ENCODE assay signal across 8 cellular contexts in genomic region chr1:155070392-155070700, GRCh38. TPM values are rescaled to one million over a fixed set of nuclear protein-coding genes. Genes with fewer than 3 reads are reported as not detected.
A peak's percentile ranks its signal among the peaks of the same experiment; 100 is the strongest.
DNase-seq lines count a peak whose midpoint lies in the region; ATAC-seq and TF ChIP-seq lines count a peak whose summit lies in the region.

No MANE protein-coding gene starts in this region.

- DNase-seq in GM23338 (ENCODE audit: low spot score) (peak; percentile 38), right cardiac atrium (peak in 2 of 3 donors; percentile 46 to 56), SK-N-SH (no peak), HK-2 (ENCODE audit: unreplicated experiment) (no peak), SKM-1 (lab: John Stamatoyannopoulos, UW; ENCODE audit: unreplicated experiment) (no peak)
- DNase-seq in activated CD8-positive, alpha-beta T cell treated with anti-CD3 and anti-CD28 coated beads for 36 hours: no peak
- no peak for DNase-seq in activated CD4-positive, alpha-beta T cell treated with anti-CD3 and anti-CD28 coated beads, Interleukin-2, amount 50 U/mL, for 48 hours

- H4K20me1 ChIP-seq in GM23338 (replicated peaks; ENCODE audit: insufficient read depth) (peaks cover 11% of the 10 kb centered on the region), SK-N-SH (ENCODE audit: insufficient read depth) (no peaks in the 10 kb centered on the region)

- H3K9me2 ChIP-seq in GM23338 (ENCODE audit: insufficient read depth) (no peaks in the 10 kb centered on the region), SK-N-SH (no peaks in the 10 kb centered on the region)

- CTCF ChIA-PET in activated CD8-positive, alpha-beta T cell treated with anti-CD3 and anti-CD28 coated beads for 36 hours (lab: Charles Lee): interaction anchor here (0.7 to 23.5 kb wide), 9 partner anchors 9 to 134 kb away, joined by 4 to 278 read pairs (median 6); partner anchors contain the start of genes EFNA4, KRTCAP2 and PMVK
- CTCF ChIA-PET in SK-N-SH (lab: Yijun Ruan, JAX): interaction anchor here (0.8 to 29.9 kb wide), 15 partner anchors 7 to 536 kb away, joined by 3 to 573 read pairs (median 5); partner anchors contain the start of genes ADAM15, DCST1, DCST2 and EFNA3

- no peak for TF ChIP-seq RAD21 in SK-N-SH (IDR thresholded peaks at IDR 0.05; ENCODE audit: low read length)

- H3K79me2 ChIP-seq in GM23338 (replicated peaks; ENCODE audit: insufficient read depth) (peaks cover under 1% of the 10 kb centered on the region; the same call in 1 of the 2 replicates), SK-N-SH (ENCODE audit: insufficient read depth) (peaks cover 9% of the 10 kb centered on the region; the same call in 1 of the 2 replicates)

- H3K9me3 Mint-ChIP-seq in GM23338: no peaks in the 10 kb centered on the region
- H3K9me3 Mint-ChIP-seq in activated CD8-positive, alpha-beta T cell treated with anti-CD3 and anti-CD28 coated beads for 36 hours: no peaks in the 10 kb centered on the region

- peaks cover 40% of the 10 kb centered on the region for H3K4me1 Mint-ChIP-seq in GM23338
- H3K4me1 Mint-ChIP-seq in activated CD8-positive, alpha-beta T cell treated with anti-CD3 and anti-CD28 coated beads for 36 hours (ENCODE audit: low read depth): peaks cover 21% of the 10 kb centered on the region

- H3K4me3 ChIP-seq in GM23338 (peak overlapping the region; percentile 66), right cardiac atrium (ENCODE audit: low read length) (peak overlapping the region; percentile 41), skeletal muscle satellite cell (ENCODE audit: low read length) (peak overlapping the region; percentile 65), SK-N-SH (ENCODE audit: low read depth in 2 of 2, low read length in 1 of 2) (peak overlapping the region in 1 of 2 experiments; percentile 32; a peak in 1 of 4 replicates)

- H3K27me3 Mint-ChIP-seq in GM23338 (ENCODE audit: insufficient read depth, low read depth, poor library complexity): peaks cover 23% of the 10 kb centered on the region
- H3K27me3 Mint-ChIP-seq in activated CD8-positive, alpha-beta T cell treated with anti-CD3 and anti-CD28 coated beads for 36 hours: no peaks in the 10 kb centered on the region

- H3K9me3 ChIP-seq in right cardiac atrium (ENCODE audit: control insufficient read depth, low read length): no peaks in the 10 kb centered on the region
- no peaks in the 10 kb centered on the region for H3K9me3 ChIP-seq in skeletal muscle satellite cell (replicated peaks; ENCODE audit: low read length)
- no peaks in the 10 kb centered on the region for H3K9me3 ChIP-seq in SK-N-SH

- ATAC-seq in GM23338 (peak; percentile 2), right cardiac atrium (no peak)
- ATAC-seq in activated CD8-positive, alpha-beta T cell treated with anti-CD3 and anti-CD28 coated beads for 36 hours: no peak

- POLR2A ChIA-PET in activated CD8-positive, alpha-beta T cell treated with anti-CD3 and anti-CD28 coated beads for 36 hours (lab: Charles Lee): interaction anchor here (0.5 to 2.1 kb wide), 4 partner anchors 10 to 104 kb away, joined by 3 to 7 read pairs (median 6); partner anchors contain the start of gene KRTCAP2
- POLR2A ChIA-PET in SK-N-SH (lab: Yijun Ruan, JAX): interaction anchor here (0.6 to 2.0 kb wide), 3 partner anchors 9 to 21 kb away, joined by 3 to 8 read pairs (median 3); partner anchors contain the start of gene EFNA3

- H3K27me3 ChIP-seq in GM23338 (ENCODE audit: insufficient read depth) (peaks cover 32% of the 10 kb centered on the region), right cardiac atrium (ENCODE audit: control insufficient read depth, insufficient read depth) (no peaks in the 10 kb centered on the region), skeletal muscle satellite cell (ENCODE audit: control insufficient read depth, insufficient read depth, low read length) (peaks cover 11% of the 10 kb centered on the region), SK-N-SH (ENCODE audit: insufficient read depth) (no peaks in the 10 kb centered on the region)

- peaks cover 26% of the 10 kb centered on the region for H3K36me3 Mint-ChIP-seq in GM23338 (ENCODE audit: low read depth)
- peaks cover 3% of the 10 kb centered on the region for H3K36me3 Mint-ChIP-seq in activated CD8-positive, alpha-beta T cell treated with anti-CD3 and anti-CD28 coated beads for 36 hours (ENCODE audit: low read depth)

- TF ChIP-seq CTCF in GM23338 (conservative IDR thresholded peaks at IDR 0.05; ENCODE audit: low read depth in 2 of 2) (no peak), SK-N-SH (IDR thresholded peaks at IDR 0.05) (no peak)
- TF ChIP-seq CTCF in activated CD8-positive, alpha-beta T cell treated with anti-CD3 and anti-CD28 coated beads for 36 hours (IDR thresholded peaks at IDR 0.05): no peak

- H3K9ac ChIP-seq in skeletal muscle satellite cell (ENCODE audit: low read depth, low read length) (peak overlapping the region; percentile 47), SK-N-SH (no peak overlapping the region)

- intact Hi-C loops in activated CD8-positive, alpha-beta T cell treated with anti-CD3 and anti-CD28 coated beads for 36 hours (cut with micrococcal nuclease): no loop called here
- intact Hi-C loops in right cardiac atrium (cut with DNase I): loop anchor here in 1 of 4 donors (10.0 kb wide), 1 partner anchor 516 kb away; the partner anchor contains the start of gene UBE2Q1

- H3F3A ChIP-seq in GM23338 (replicated peaks; ENCODE audit: low read depth): peaks cover 19% of the 10 kb centered on the region
- H3F3A ChIP-seq in SK-N-SH (replicated peaks; ENCODE audit: insufficient read depth): peaks cover 3% of the 10 kb centered on the region

- peak overlapping the region; percentile 71 for H3K4me3 Mint-ChIP-seq in GM23338
- peak overlapping the region; percentile 56 for H3K4me3 Mint-ChIP-seq in activated CD8-positive, alpha-beta T cell treated with anti-CD3 and anti-CD28 coated beads for 36 hours

- H3K36me3 ChIP-seq in GM23338 (ENCODE audit: insufficient read depth): no peaks in the 10 kb centered on the region
- H3K36me3 ChIP-seq in skeletal muscle satellite cell (ENCODE audit: insufficient read depth, low read length): no peaks in the 10 kb centered on the region
- peaks cover 0 to 12% of the 10 kb centered on the region in 2 experiments for H3K36me3 ChIP-seq in SK-N-SH (replicated peaks in 1 of 2; ENCODE audit: control insufficient read depth in 1 of 2, insufficient read depth in 2 of 2, low read length in 1 of 2)

- H3K4me2 ChIP-seq in GM23338 (peak overlapping the region; percentile 100), skeletal muscle satellite cell (ENCODE audit: low read length) (peak overlapping the region; percentile 83), SK-N-SH (no peak overlapping the region)

- no peak for TF ChIP-seq EP300 in SK-N-SH (IDR thresholded peaks at IDR 0.05; ENCODE audit: borderline replicate concordance in 1 of 2, low read depth in 1 of 2, low read length in 1 of 2)

- H2AFZ ChIP-seq in GM23338: no peak overlapping the region
- H2AFZ ChIP-seq in SK-N-SH (ENCODE audit: low read depth): no peak overlapping the region

- H3K4me1 ChIP-seq in GM23338 (ENCODE audit: insufficient read depth) (peaks cover 19% of the 10 kb centered on the region), right cardiac atrium (ENCODE audit: control insufficient read depth, insufficient read depth, low read length) (peaks cover 4% of the 10 kb centered on the region), skeletal muscle satellite cell (ENCODE audit: control insufficient read depth, insufficient read depth, low read length) (peaks cover 12% of the 10 kb centered on the region), SK-N-SH (ENCODE audit: control insufficient read depth in 1 of 2, insufficient read depth in 2 of 2, low read depth in 1 of 2, low read length in 1 of 2) (peaks cover 0 to 21% of the 10 kb centered on the region in 2 experiments; a peak in 1 of 4 replicates)

- WGBS in right cardiac atrium: 27% methylated on average over 13 of the region's 13 CpGs
- WGBS in SK-N-SH (ENCODE audit: low lambda C conversion rate): 52% methylated on average over 12 of the region's 13 CpGs

- no peak overlapping the region for H3K27ac Mint-ChIP-seq in GM23338
- no peak overlapping the region for H3K27ac Mint-ChIP-seq in activated CD8-positive, alpha-beta T cell treated with anti-CD3 and anti-CD28 coated beads for 36 hours

- H3K27ac ChIP-seq in GM23338 (ENCODE audit: low read depth) (no peak overlapping the region), right cardiac atrium (ENCODE audit: low read length) (no peak overlapping the region), SK-N-SH (ENCODE audit: low read depth in 2 of 2, low read length in 1 of 2) (peak overlapping the region in 1 of 2 experiments; percentile 51; a peak in 1 of 4 replicates)

RNA-seq across cellular contexts. Expression of gene EFNA4, which starts 6.8 kb away (rescaled TPM):
- 22.9 and 25.0 TPM in 2 replicates for total RNA-seq in GM23338 (2014; rRNA removed; shearing (Covaris generic))
- 11.1 and 16.4 TPM in 2 replicates for polyA plus RNA-seq in GM23338 (2016; fragmentation: Nextera tagmentation; extraction: Ambion mirVana)
- total RNA-seq in activated CD8-positive, alpha-beta T cell treated with anti-CD3 and anti-CD28 coated beads for 36 hours: 1 to 10 TPM; 7.1 to 7.8 TPM
- 1 to 10 TPM; 3.3 to 4.2 (median 3.7) TPM for total RNA-seq in right cardiac atrium
- polyA plus RNA-seq in right cardiac atrium: 3.0 TPM
- 1.8 and 2.4 TPM in 2 replicates for total RNA-seq in skeletal muscle satellite cell (2012; rRNA removed)
- polyA plus RNA-seq in SK-N-SH (2012; rRNA removed): 15.9 and 17.7 TPM in 2 replicates
- 10.7 and 13.4 TPM in 2 replicates for polyA plus RNA-seq in SK-N-SH (2012; cell fraction: cytosol; rRNA removed)
- 13.1 and 14.8 TPM in 2 replicates for polyA plus RNA-seq in SK-N-SH (2012; cell fraction: nucleus; rRNA removed)

RNA-seq across cellular contexts. Expression of gene EFNA3, which starts 8.3 kb away (rescaled TPM):
- total RNA-seq in GM23338 (2014; rRNA removed; shearing (Covaris generic)): 13.6 and 14.5 TPM in 2 replicates
- polyA plus RNA-seq in GM23338 (2016; fragmentation: Nextera tagmentation; extraction: Ambion mirVana) (10.3 and 13.5 TPM in 2 replicates), right cardiac atrium (1.1 TPM), SK-N-SH (2012; rRNA removed) (5.5 and 6.0 TPM in 2 replicates)
- total RNA-seq in activated CD8-positive, alpha-beta T cell treated with anti-CD3 and anti-CD28 coated beads for 36 hours: 1 to 10 TPM; 5.1 to 8.6 TPM
- total RNA-seq in right cardiac atrium: 1 to 10 TPM in 3 of 4 donors, under 1 TPM in 1; 0.78 to 1.9 (median 1.2) TPM
- 2.3 and 4.2 TPM in 2 replicates for total RNA-seq in skeletal muscle satellite cell (2012; rRNA removed)
- polyA plus RNA-seq in SK-N-SH (2012; cell fraction: cytosol; rRNA removed): 3.2 and 4.5 TPM in 2 replicates
- polyA plus RNA-seq in SK-N-SH (2012; cell fraction: nucleus; rRNA removed): 4.0 and 4.7 TPM in 2 replicates

RNA-seq across cellular contexts. Expression of gene ADAM15, which starts 19.2 kb away (rescaled TPM):
- total RNA-seq in GM23338 (2014; rRNA removed; shearing (Covaris generic)): 25.9 and 31.1 TPM in 2 replicates
- polyA plus RNA-seq in GM23338 (2016; fragmentation: Nextera tagmentation; extraction: Ambion mirVana) (24.2 and 25.9 TPM in 2 replicates), right cardiac atrium (68.4 TPM), SK-N-SH (2012; rRNA removed) (60.1 and 64.1 TPM in 2 replicates)
- 10 to 100 TPM; 36.4 to 37.2 TPM for total RNA-seq in activated CD8-positive, alpha-beta T cell treated with anti-CD3 and anti-CD28 coated beads for 36 hours
- total RNA-seq in right cardiac atrium: 100 to 1,000 TPM in 1 of 4 donors, 10 to 100 TPM in 3; 51.2 to 106 (median 63.6) TPM
- total RNA-seq in skeletal muscle satellite cell (2012; rRNA removed): 78.9 and 80.1 TPM in 2 replicates
- 20.4 and 37.5 TPM in 2 replicates for polyA plus RNA-seq in SK-N-SH (2012; cell fraction: cytosol; rRNA removed)
- 106 and 138 TPM in 2 replicates for polyA plus RNA-seq in SK-N-SH (2012; cell fraction: nucleus; rRNA removed)

RNA-seq across cellular contexts. Expression of gene DCST1, which starts 36.7 kb away (rescaled TPM):
- total RNA-seq in GM23338 (2014; rRNA removed; shearing (Covaris generic)): not detected in 2 replicates
- polyA plus RNA-seq in GM23338 (2016; fragmentation: Nextera tagmentation; extraction: Ambion mirVana): not detected in 2 replicates
- not detected for total RNA-seq in activated CD8-positive, alpha-beta T cell treated with anti-CD3 and anti-CD28 coated beads for 36 hours
- total RNA-seq in right cardiac atrium: not detected
- polyA plus RNA-seq in right cardiac atrium: not detected
- total RNA-seq in skeletal muscle satellite cell (2012; rRNA removed): not detected in 2 replicates
- not detected in 2 replicates for polyA plus RNA-seq in SK-N-SH (2012; rRNA removed)
- not detected in 2 replicates for polyA plus RNA-seq in SK-N-SH (2012; cell fraction: cytosol; rRNA removed)
- polyA plus RNA-seq in SK-N-SH (2012; cell fraction: nucleus; rRNA removed): 0.06 and 0.16 TPM in 2 replicates

RNA-seq across cellular contexts. Expression of gene DCST2, which starts 36.8 kb away (rescaled TPM):
- total RNA-seq in GM23338 (2014; rRNA removed; shearing (Covaris generic)): not detected in 2 replicates
- polyA plus RNA-seq in GM23338 (2016; fragmentation: Nextera tagmentation; extraction: Ambion mirVana) (0.28 and 0.78 TPM in 2 replicates), right cardiac atrium (0.23 TPM), SK-N-SH (2012; rRNA removed) (0.76 and 1.1 TPM in 2 replicates)
- total RNA-seq in activated CD8-positive, alpha-beta T cell treated with anti-CD3 and anti-CD28 coated beads for 36 hours: under 1 TPM; 0.20 to 0.36 TPM
- under 1 TPM in 3 of 4 donors, not detected in 1; 0.25 to 0.33 (median 0.32) TPM for total RNA-seq in right cardiac atrium
- total RNA-seq in skeletal muscle satellite cell (2012; rRNA removed): not detected in 2 replicates
- polyA plus RNA-seq in SK-N-SH (2012; cell fraction: cytosol; rRNA removed): 0.13 and 0.31 TPM in 2 replicates
- polyA plus RNA-seq in SK-N-SH (2012; cell fraction: nucleus; rRNA removed): 8.7 and 9.6 TPM in 2 replicates

Comparison
In these comparisons a context has a peak if more than half of its experiments do, and no peak if none do; other contexts are left out.
1. DNase-seq: peak in GM23338 (single experiment) and right cardiac atrium (2 of 3); none in activated CD8-positive, alpha-beta T cell treated with anti-CD3 and anti-CD28 coated beads for 36 hours (single experiment), activated CD4-positive, alpha-beta T cell treated with anti-CD3 and anti-CD28 coated beads, Interleukin-2, amount 50 U/mL, for 48 hours (0 of 2), SK-N-SH (single experiment), HK-2 (single experiment) and SKM-1 (single experiment).